Comparison of ENCODE assay signal across 16 cellular contexts in the genomic region with DNA sequence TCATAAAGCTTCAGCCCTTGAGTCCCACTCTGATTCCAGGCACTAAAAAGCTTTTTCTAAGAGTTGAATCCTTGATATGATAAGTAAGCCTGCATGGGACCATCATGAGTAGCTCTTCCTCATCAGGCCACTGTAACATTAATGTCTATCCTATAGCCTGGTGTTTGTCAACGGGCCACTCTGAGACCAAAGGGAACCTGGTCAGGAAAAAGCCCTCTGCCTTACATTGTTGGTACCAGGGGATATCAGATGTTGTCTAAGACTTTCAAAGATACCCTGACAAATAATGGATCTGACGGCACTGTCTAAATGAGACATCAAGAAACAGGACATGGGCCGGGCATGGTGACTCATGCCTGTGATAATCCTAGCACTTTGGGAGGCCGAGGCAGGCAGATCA.
"Had no signal": no experiment of that assay in that cellular context is flagged by ENCODE, and none has a peak within 500 bp of the region (broad histone marks: within the 10 kb centered on the region; RNA-seq: fewer than 3 reads in every experiment).

No MANE protein-coding gene starts in this region.

- H3K27ac Mint-ChIP-seq: activated CD4-positive, alpha-beta memory T cell treated with anti-CD3 and anti-CD28 coated beads, Interleukin-2, amount 10 ng/mL, durations not matched to agents 7 days and 5 days; activated naive CD4-positive, alpha-beta T cell treated with anti-CD3 and anti-CD28 coated beads, Interleukin-2, amount 10 ng/mL, durations not matched to agents 7 days and 5 days; activated T-cell treated with anti-CD3 and anti-CD28 coated beads, Interleukin-2, amount 50 U/mL, for 24 hours had no signal

- H3K9me3 ChIP-seq: left ventricle myocardium inferior, spleen, stomach, thoracic aorta had no signal

- H3K36me3 ChIP-seq: cardiac muscle cell, left ventricle myocardium inferior, spleen, stomach, thoracic aorta had no signal

- H3K4me3 Mint-ChIP-seq: activated CD4-positive, alpha-beta memory T cell treated with anti-CD3 and anti-CD28 coated beads, Interleukin-2, amount 10 ng/mL, durations not matched to agents 7 days and 5 days; activated naive CD4-positive, alpha-beta T cell treated with anti-CD3 and anti-CD28 coated beads, Interleukin-2, amount 10 ng/mL, durations not matched to agents 7 days and 5 days; activated T-cell treated with anti-CD3 and anti-CD28 coated beads, Interleukin-2, amount 50 U/mL, for 24 hours; neural crest cell had no signal

- H3K9me3 Mint-ChIP-seq: activated CD4-positive, alpha-beta memory T cell treated with anti-CD3 and anti-CD28 coated beads, Interleukin-2, amount 10 ng/mL, durations not matched to agents 7 days and 5 days; activated naive CD4-positive, alpha-beta T cell treated with anti-CD3 and anti-CD28 coated beads, Interleukin-2, amount 10 ng/mL, durations not matched to agents 7 days and 5 days; activated T-cell treated with anti-CD3 and anti-CD28 coated beads, Interleukin-2, amount 50 U/mL, for 24 hours; neural crest cell had no signal

- H3K27me3 Mint-ChIP-seq: activated CD4-positive, alpha-beta memory T cell treated with anti-CD3 and anti-CD28 coated beads, Interleukin-2, amount 10 ng/mL, durations not matched to agents 7 days and 5 days; activated naive CD4-positive, alpha-beta T cell treated with anti-CD3 and anti-CD28 coated beads, Interleukin-2, amount 10 ng/mL, durations not matched to agents 7 days and 5 days had no signal

- H3K4me3 ChIP-seq: cardiac muscle cell, left ventricle myocardium inferior, spleen, stomach, thoracic aorta had no signal

- H3K27me3 ChIP-seq: cardiac muscle cell, spleen, stomach had no signal

- H3K4me1 Mint-ChIP-seq: activated CD4-positive, alpha-beta memory T cell treated with anti-CD3 and anti-CD28 coated beads, Interleukin-2, amount 10 ng/mL, durations not matched to agents 7 days and 5 days; activated naive CD4-positive, alpha-beta T cell treated with anti-CD3 and anti-CD28 coated beads, Interleukin-2, amount 10 ng/mL, durations not matched to agents 7 days and 5 days; neural crest cell had no signal

- H3K27ac ChIP-seq: cardiac muscle cell, left ventricle myocardium inferior, stomach, thoracic aorta had no signal

- H3K36me3 Mint-ChIP-seq: activated naive CD4-positive, alpha-beta T cell treated with anti-CD3 and anti-CD28 coated beads, Interleukin-2, amount 10 ng/mL, durations not matched to agents 7 days and 5 days had no signal

- ATAC-seq: esophagus mucosa, sciatic nerve had no signal

- DNase-seq: activated CD4-positive, alpha-beta memory T cell treated with anti-CD3 and anti-CD28 coated beads, Interleukin-2, amount 10 ng/mL, durations not matched to agents 7 days and 5 days; activated CD4-positive, alpha-beta T cell treated with anti-CD3 and anti-CD28 coated beads for 4 hours; activated naive CD4-positive, alpha-beta T cell treated with anti-CD3 and anti-CD28 coated beads, Interleukin-2, amount 10 ng/mL, durations not matched to agents 7 days and 5 days; activated T-cell treated with anti-CD3 and anti-CD28 coated beads, Interleukin-2, amount 50 U/mL, for 24 hours; left ventricle myocardium inferior; spleen; stomach; T-helper 1 cell; T1000 had no signal

- FAIRE-seq: endometrium, keratinocyte had no signal
